34 cellular contexts compared by ENCODE assay signal in genomic region chr14:81819910-81820309, GRCh38.
A peak's percentile ranks its signal among the peaks of the same experiment; 100 is the strongest.
DNase-seq lines count a peak whose midpoint lies in the region; ATAC-seq, FAIRE-seq and TF ChIP-seq lines count a peak whose summit lies in the region.
"Had no signal": no experiment of that assay in that cellular context is flagged by ENCODE, and none has a peak within 500 bp of the region (broad histone marks: within the 10 kb centered on the region; RNA-seq: fewer than 3 reads in every experiment).

No MANE protein-coding gene starts in this region.

- no peaks in the 10 kb centered on the region for H3K79me2 ChIP-seq in HepG2 (ENCODE audit: insufficient read depth, low read length)

- no peak overlapping the region for H3K4me3 ChIP-seq in right lobe of liver
- H3K4me3 ChIP-seq in HepG2 (replicated peaks in 1 of 3; ENCODE audit: insufficient read depth in 1 of 3, low read depth in 2 of 3, low read length in 3 of 3), result no peak overlapping the region
- H3K4me3 ChIP-seq: A549; BLaER1; BLaER1 treated with 17β-estradiol and CSF1 and Interleukin-3, amounts not matched to agents 10 nM and 100 nM had no signal

- TF ChIP-seq POLR2A in right lobe of liver (IDR thresholded peaks at IDR 0.05) (no peak), HepG2 (IDR thresholded peaks at IDR 0.05; ENCODE audit: insufficient read depth in 1 of 2, low read depth in 2 of 2, low read length in 2 of 2) (no peak)

- TF ChIP-seq CTCF in right lobe of liver (IDR thresholded peaks at IDR 0.05) (no peak), HepG2 (CRISPR knock-in tag; IDR thresholded peaks at IDR 0.05) (no peak), progenitor cell of endocrine pancreas (IDR thresholded peaks at IDR 0.05; ENCODE audit: unreplicated experiment) (no peak)

- POLR2A ChIA-PET in HepG2 (lab: Yijun Ruan, JAX), result no interaction called here

- H3K36me3 ChIP-seq in right lobe of liver, result no peaks in the 10 kb centered on the region
- no peaks in the 10 kb centered on the region for H3K36me3 ChIP-seq in HepG2 (replicated peaks in 1 of 2; ENCODE audit: control insufficient read depth in 1 of 2, insufficient read depth in 2 of 2, low read length in 2 of 2)
- H3K36me3 ChIP-seq: BE2C; BLaER1; BLaER1 treated with 17β-estradiol and CSF1 and Interleukin-3, amounts not matched to agents 10 nM and 100 nM had no signal

- H3K9ac ChIP-seq in HepG2 (ENCODE audit: insufficient read depth, low read depth, low read length), result no peak overlapping the region
- H3K9ac ChIP-seq: BLaER1; BLaER1 treated with 17β-estradiol and CSF1 and Interleukin-3, amounts not matched to agents 10 nM and 100 nM had no signal

- no peak overlapping the region for H2AFZ ChIP-seq in HepG2 (ENCODE audit: low read length)

- WGBS in right lobe of liver (ENCODE audit: insufficient coverage, low coverage, low lambda C conversion rate, missing lambda C conversion rate), result 38% methylated on average over 1 of the region's 1 CpG
- WGBS in HepG2 (ENCODE audit: low lambda C conversion rate), result 5% methylated on average over 1 of the region's 1 CpG

- H3K9me3 Mint-ChIP-seq in progenitor cell of endocrine pancreas (ENCODE audit: low read depth), result peaks cover 9% of the 10 kb centered on the region

- in situ Hi-C loops in HepG2 (cut with HindIII; ENCODE audit: extremely low pct_ligation_motif_present, low pct_unique_long_range_greater_than_20kb), result no loop called here

- intact Hi-C loops in right lobe of liver (cut with DNase I), result no loop called here
- intact Hi-C loops in HepG2 (cut with micrococcal nuclease; ENCODE audit: unreplicated experiment), result no loop called here

- H3K27ac Mint-ChIP-seq in progenitor cell of endocrine pancreas, result peak overlapping the region; percentile 0
- H3K27ac Mint-ChIP-seq: B cell; CD14-positive monocyte; CD4-positive, alpha-beta memory T cell; CD4-positive, alpha-beta T cell; CD4-positive, CD25-positive, alpha-beta regulatory T cell; CD8-positive, alpha-beta memory T cell; CD8-positive, alpha-beta T cell had no signal

- H3K27ac ChIP-seq in right lobe of liver, result peak overlapping the region in 2 of 3 donors; percentile 52 to 60
- no peak overlapping the region for H3K27ac ChIP-seq in HepG2 (ENCODE audit: extremely low read length, insufficient read depth, low read length)
- H3K27ac ChIP-seq: 22Rv1; A549; BLaER1; BLaER1 treated with 17β-estradiol and CSF1 and Interleukin-3, amounts not matched to agents 10 nM and 100 nM; C4-2B had no signal

- no peaks in the 10 kb centered on the region for H3K27me3 ChIP-seq in right lobe of liver
- H3K27me3 ChIP-seq in HepG2 (ENCODE audit: control insufficient read depth in 1 of 2, insufficient read depth in 2 of 2, low read length in 2 of 2), result no peaks in the 10 kb centered on the region; a peak in 1 of 5 replicates
- H3K27me3 ChIP-seq: BE2C; BLaER1; BLaER1 treated with 17β-estradiol and CSF1 and Interleukin-3, amounts not matched to agents 10 nM and 100 nM had no signal

- no peaks in the 10 kb centered on the region for H4K20me1 ChIP-seq in HepG2 (ENCODE audit: insufficient read depth, low read length)
- H4K20me1 ChIP-seq: BLaER1; BLaER1 treated with 17β-estradiol and CSF1 and Interleukin-3, amounts not matched to agents 10 nM and 100 nM had no signal

- no TSS peak for BruUV-seq in HepG2 (replicated peaks; lab: Mats Ljungman, UMichigan)

- no peak overlapping the region for H3K4me2 ChIP-seq in HepG2 (ENCODE audit: low read depth, low read length)
- H3K4me2 ChIP-seq: A549; BLaER1; BLaER1 treated with 17β-estradiol and CSF1 and Interleukin-3, amounts not matched to agents 10 nM and 100 nM had no signal

- CTCF ChIA-PET in HepG2 (lab: Yijun Ruan, JAX; ENCODE audit: low intra/inter-chr PET ratio, low total read pairs), result no interaction called here

- H3K36me3 Mint-ChIP-seq in progenitor cell of endocrine pancreas (ENCODE audit: insufficient read depth), result peaks cover 2% of the 10 kb centered on the region
- H3K36me3 Mint-ChIP-seq: CD14-positive monocyte; CD4-positive, alpha-beta memory T cell; CD4-positive, CD25-positive, alpha-beta regulatory T cell; CD8-positive, alpha-beta memory T cell; CD8-positive, alpha-beta T cell had no signal

- H3K4me1 ChIP-seq in right lobe of liver (peaks cover 0 to 11% (median 4%) of the 10 kb centered on the region in 4 donors), HepG2 (ENCODE audit: insufficient read depth, low read length) (peaks cover 9% of the 10 kb centered on the region; the same call in 1 of the 2 replicates)
- H3K4me1 ChIP-seq: A549; BE2C; BLaER1; BLaER1 treated with 17β-estradiol and CSF1 and Interleukin-3, amounts not matched to agents 10 nM and 100 nM; Caco-2 had no signal

- no peak for TF ChIP-seq RAD21 in HepG2 (CRISPR knock-in tag; IDR thresholded peaks at IDR 0.05)

- H3K4me1 Mint-ChIP-seq in progenitor cell of endocrine pancreas (ENCODE audit: low read depth), result peaks cover 20% of the 10 kb centered on the region
- H3K4me1 Mint-ChIP-seq: B cell; CD14-positive monocyte; CD4-positive, alpha-beta memory T cell; CD4-positive, CD25-positive, alpha-beta regulatory T cell; CD8-positive, alpha-beta memory T cell had no signal

- ATAC-seq in right lobe of liver (peak; percentile 52 to 74 (median 62)), HepG2 (no peak), left lobe of liver (peak; percentile 32)
- ATAC-seq: A549; CD8-positive, alpha-beta T cell had no signal

- peaks cover 20% of the 10 kb centered on the region for H3K27me3 Mint-ChIP-seq in progenitor cell of endocrine pancreas
- H3K27me3 Mint-ChIP-seq: B cell; CD4-positive, alpha-beta T cell; CD4-positive, CD25-positive, alpha-beta regulatory T cell had no signal

- H3K9me3 ChIP-seq in right lobe of liver (no peaks in the 10 kb centered on the region), HepG2 (ENCODE audit: low read length) (peaks cover 20% of the 10 kb centered on the region; the same call in 1 of the 2 replicates)
- H3K9me3 ChIP-seq: A549, BE2C, BLaER1, Caco-2 had no signal

- no peak for DNase-seq in right lobe of liver
- no peak for DNase-seq in HepG2 (ENCODE audit: low spot score)
- no peak for DNase-seq in left lobe of liver (ENCODE audit: low spot score)
- DNase-seq in progenitor cell of endocrine pancreas (ENCODE audit: low spot score, unreplicated experiment), result no peak
- no peak for DNase-seq in NCI-H1436 (lab: John Stamatoyannopoulos, UW)
- no peak for DNase-seq in AG08396 (ENCODE audit: low spot score)
- DNase-seq: 8988T; ACHN; AML-193; BE2C; C1 segment of cervical spinal cord; Caco-2; Calu3; CD4-positive, alpha-beta memory T cell; CD4-positive, alpha-beta T cell; CD4-positive, CD25-positive, alpha-beta regulatory T cell; CD8-positive, alpha-beta memory T cell; CD8-positive, alpha-beta T cell; COR-L47; DMS 273 treated with DMSO at 0.1 percent for 48 hours; DMS153; DMS79; DMS79 treated with DMSO at 0.1 percent for 48 hours; DND-41; EL had no signal

- TF ChIP-seq EP300 in HepG2 (IDR thresholded peaks at IDR 0.05; ENCODE audit: low read depth in 2 of 2, low read length in 2 of 2), result no peak
- TF ChIP-seq EP300 in HepG2 (CRISPR knock-in tag; IDR thresholded peaks at IDR 0.05; ENCODE audit: borderline replicate concordance), result no peak

- no peak for FAIRE-seq in HepG2 (lab: Jason Lieb, UNC)
- FAIRE-seq: A204.1, A549, D721Med had no signal

- H3K4me3 Mint-ChIP-seq in progenitor cell of endocrine pancreas (ENCODE audit: low read depth), result no peak overlapping the region
- H3K4me3 Mint-ChIP-seq: B cell; CD14-positive monocyte; CD4-positive, alpha-beta memory T cell; CD4-positive, alpha-beta T cell; CD4-positive, CD25-positive, alpha-beta regulatory T cell; CD8-positive, alpha-beta memory T cell; CD8-positive, alpha-beta T cell had no signal

TF ChIP-seq in HepG2, 621 proteins besides CTCF, POLR2A, EP300 and RAD21 (continues in another document):
- TF ChIP-seq ZNF44 (CRISPR knock-in tag; IDR thresholded peaks at IDR 0.05) (no peak), ARHGAP35 (CRISPR knock-in tag; IDR thresholded peaks at IDR 0.05; ENCODE audit: borderline replicate concordance) (no peak), ZNF619 (CRISPR knock-in tag; IDR thresholded peaks at IDR 0.05) (no peak), RBM39 (IDR thresholded peaks at IDR 0.05; ENCODE audit: low read depth, low read length, poor library complexity, severe bottlenecking) (no peak), ZMAT3 (CRISPR knock-in tag; conservative IDR thresholded peaks at IDR 0.05) (no peak), ZNF891 (CRISPR knock-in tag; IDR thresholded peaks at IDR 0.05) (no peak), ZNF263 (CRISPR knock-in tag; IDR thresholded peaks at IDR 0.05) (no peak), ZBED4 (CRISPR knock-in tag; IDR thresholded peaks at IDR 0.05; ENCODE audit: borderline replicate concordance) (no peak), ZEB1 (IDR thresholded peaks at IDR 0.05; ENCODE audit: insufficient replicate concordance, low read depth) (no peak), TAF15 (IDR thresholded peaks at IDR 0.05; ENCODE audit: low read depth, low read length, poor library complexity, severe bottlenecking) (no peak), MAZ (IDR thresholded peaks at IDR 0.05; ENCODE audit: borderline replicate concordance, low read depth, low read length) (no peak), MAZ (CRISPR knock-in tag; IDR thresholded peaks at IDR 0.05; ENCODE audit: low read depth) (no peak)
